15 cellular contexts compared by ENCODE assay signal in the genomic region with DNA sequence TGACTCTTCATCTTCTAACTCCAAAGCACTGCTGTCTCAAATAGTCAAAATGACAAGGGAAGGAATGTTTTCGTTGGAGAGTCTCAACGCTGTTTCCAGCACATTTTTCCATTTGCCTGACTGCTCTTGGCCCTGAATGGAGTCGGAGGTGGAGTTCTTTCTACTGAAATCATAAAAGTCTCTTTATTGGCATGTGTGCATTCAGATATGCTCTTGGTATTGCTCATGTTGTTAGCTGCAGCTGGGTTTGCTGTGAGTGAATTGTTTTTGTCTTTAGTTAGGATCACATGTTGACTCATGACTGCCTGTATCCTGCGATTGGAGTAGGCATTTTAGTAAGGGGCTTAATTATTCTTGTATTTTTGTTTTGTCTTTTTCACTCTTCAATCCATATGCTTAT. TPM values are rescaled to one million over a fixed set of nuclear protein-coding genes. Genes with fewer than 3 reads are reported as not detected.
DNase-seq lines count a peak whose midpoint lies in the region; ATAC-seq and TF ChIP-seq lines count a peak whose summit lies in the region.
"Had no signal": no experiment of that assay in that cellular context is flagged by ENCODE, and none has a peak within 500 bp of the region (broad histone marks: within the 10 kb centered on the region; RNA-seq: fewer than 3 reads in every experiment).

No MANE protein-coding gene starts in this region.

- no peaks in the 10 kb centered on the region for H3K36me3 Mint-ChIP-seq in nephron (ENCODE audit: low read depth)

- peak overlapping the region in 2 of 3 experiments; percentile 21 to 26 for H3K4me3 Mint-ChIP-seq in nephron
- H3K4me3 Mint-ChIP-seq: stimulated activated naive CD8-positive, alpha-beta T cell treated with anti-CD3 and anti-CD28 coated beads, Interleukin-15, Interleukin-2, amounts not matched to agents 100 ng/mL and 50 ng/mL, for 24 hours had no signal

- peak overlapping the region; percentile 87 to 98 (median 98) for H3K27ac Mint-ChIP-seq in nephron
- H3K27ac Mint-ChIP-seq: stimulated activated naive CD8-positive, alpha-beta T cell treated with anti-CD3 and anti-CD28 coated beads, Interleukin-15, Interleukin-2, amounts not matched to agents 100 ng/mL and 50 ng/mL, for 24 hours had no signal

- H3K9me3 Mint-ChIP-seq in nephron: no peaks in the 10 kb centered on the region
- H3K9me3 Mint-ChIP-seq: stimulated activated naive CD8-positive, alpha-beta T cell treated with anti-CD3 and anti-CD28 coated beads, Interleukin-15, Interleukin-2, amounts not matched to agents 100 ng/mL and 50 ng/mL, for 24 hours had no signal

- intact Hi-C loops in Right ventricle myocardium superior (cut with DNase I) (no loop called here), cardiac septum (cut with DNase I) (no loop called here)

- peak; percentile 66 for ATAC-seq in Right ventricle myocardium superior (ENCODE audit: poor library complexity)
- no peak for ATAC-seq in stimulated activated naive CD8-positive, alpha-beta T cell treated with anti-CD3 and anti-CD28 coated beads, Interleukin-15, Interleukin-2, amounts not matched to agents 100 U/mL and 50 U/mL, for 24 hours

- peaks cover 36% of the 10 kb centered on the region for H3K4me1 Mint-ChIP-seq in nephron

- no peak for TF ChIP-seq CTCF in nephron (IDR thresholded peaks at IDR 0.05; ENCODE audit: unreplicated experiment in 3 of 3)

- no peaks in the 10 kb centered on the region for H3K27me3 Mint-ChIP-seq in nephron (ENCODE audit: low read depth)

- DNase-seq in Right ventricle myocardium superior (no peak), cardiac septum (ENCODE audit: low spot score) (no peak), fibroblast of peridontal ligament (ENCODE audit: extremely low read depth) (peak; percentile 84), islet precursor cell (no peak), NCI-H446 (lab: John Stamatoyannopoulos, UW) (no peak), glomerular visceral epithelial cell (ENCODE audit: extremely low spot score) (no peak)
- no peak for DNase-seq in stimulated activated naive CD8-positive, alpha-beta T cell treated with anti-CD3 and anti-CD28 coated beads, Interleukin-15, Interleukin-2, amounts not matched to agents 100 U/mL and 50 U/mL, for 24 hours
- DNase-seq: activated gamma-delta T cell treated with Interleukin-2 at 50 U/mL for 16 hours; erythroblast; H7; NK-92 treated with Interleukin-12 subunit alpha and Interleukin-12 subunit beta, amount 100 ng/mL, for 24 hours; SHP77 treated with DMSO at 0.1 percent for 48 hours; sigmoid colon had no signal

RNA-seq across cellular contexts. Expression of gene TMEM17, which starts 16.8 kb away (rescaled TPM):
- total RNA-seq in Right ventricle myocardium superior (1.7 TPM), cardiac septum (1.4 TPM)
